ENCODE assay signal across 8 cellular contexts in genomic region chr19:47445937-47446402, GRCh38. TPM values are rescaled to one million over a fixed set of nuclear protein-coding genes. Genes with fewer than 3 reads are reported as not detected.
DNase-seq lines count a peak whose midpoint lies in the region; ATAC-seq and TF ChIP-seq lines count a peak whose summit lies in the region.

No MANE protein-coding gene starts in this region.

- TF ChIP-seq CTCF in DND-41 (IDR thresholded peaks at IDR 0.05; ENCODE audit: borderline replicate concordance, extremely low read depth, low read length, poor library complexity, severe bottlenecking) (no peak), epithelial cell of esophagus (IDR thresholded peaks at IDR 0.05; ENCODE audit: insufficient read depth, low read depth, low read length, missing control alignments) (no peak), GM13977 (IDR thresholded peaks at IDR 0.05; ENCODE audit: extremely low read depth, insufficient read depth, missing control alignments) (no peak), progenitor cell of endocrine pancreas (IDR thresholded peaks at IDR 0.05; ENCODE audit: unreplicated experiment) (no peak)

- ATAC-seq in DND-41 (ENCODE audit: insufficient read depth, low read depth) (peak; percentile 96), GM19452 (IDR thresholded peaks at IDR 0.05; ENCODE audit: unreplicated experiment) (no peak)

- peaks cover 1% of the 10 kb centered on the region for H3K36me3 Mint-ChIP-seq in progenitor cell of endocrine pancreas (ENCODE audit: insufficient read depth)

- H3K9ac ChIP-seq in DND-41 (ENCODE audit: low read depth, low read length) = no peak overlapping the region
- H3K9ac ChIP-seq in skeletal muscle satellite cell (ENCODE audit: low read depth, low read length) = no peak overlapping the region

- no peaks in the 10 kb centered on the region for H3K79me2 ChIP-seq in DND-41 (ENCODE audit: insufficient read depth, low read length)

- DNase-seq in DND-41 = peak; percentile 85
- DNase-seq in NCI-H2107 (lab: John Stamatoyannopoulos, UW) = peak; percentile 25
- DNase-seq in activated CD4-positive, alpha-beta T cell treated with anti-CD3 and anti-CD28 coated beads, Interleukin-2, amount 50 U/mL, for 4 hours = peak; percentile 81 to 86
- DNase-seq in epithelial cell of esophagus (ENCODE audit: low read depth) = peak; percentile 22
- DNase-seq in GM13977 (ENCODE audit: low spot score) = no peak
- DNase-seq in progenitor cell of endocrine pancreas (ENCODE audit: low spot score, unreplicated experiment) = no peak

- no peak overlapping the region for H3K27ac Mint-ChIP-seq in progenitor cell of endocrine pancreas

- peaks cover 15% of the 10 kb centered on the region for H4K20me1 ChIP-seq in DND-41 (ENCODE audit: insufficient read depth, low read length)

- H3K9me3 ChIP-seq in DND-41 (ENCODE audit: insufficient read depth, low read length, severe bottlenecking) (no peaks in the 10 kb centered on the region), skeletal muscle satellite cell (replicated peaks; ENCODE audit: low read length) (no peaks in the 10 kb centered on the region)

- peaks cover 91% of the 10 kb centered on the region for H3K27me3 Mint-ChIP-seq in progenitor cell of endocrine pancreas

- H3K4me1 Mint-ChIP-seq in progenitor cell of endocrine pancreas (ENCODE audit: low read depth) = peaks cover 2% of the 10 kb centered on the region

- no peak overlapping the region for H3K4me3 Mint-ChIP-seq in progenitor cell of endocrine pancreas (ENCODE audit: low read depth)

- no peak overlapping the region for H2AFZ ChIP-seq in DND-41 (ENCODE audit: low read depth, low read length)

- H3K27me3 ChIP-seq in DND-41 (ENCODE audit: insufficient read depth, low read length, poor library complexity) (no peaks in the 10 kb centered on the region), skeletal muscle satellite cell (ENCODE audit: control insufficient read depth, insufficient read depth, low read length) (peaks cover 81% of the 10 kb centered on the region)

- H3K36me3 ChIP-seq in DND-41 (ENCODE audit: insufficient read depth, low read length) (no peaks in the 10 kb centered on the region), skeletal muscle satellite cell (ENCODE audit: insufficient read depth, low read length) (no peaks in the 10 kb centered on the region)

- peak overlapping the region; percentile 52 for H3K4me2 ChIP-seq in DND-41 (ENCODE audit: insufficient read depth, low read length)
- peak overlapping the region; percentile 38 for H3K4me2 ChIP-seq in skeletal muscle satellite cell (ENCODE audit: low read length)

- peaks cover 11% of the 10 kb centered on the region for H3K4me1 ChIP-seq in DND-41 (ENCODE audit: insufficient read depth, low read length)
- H3K4me1 ChIP-seq in skeletal muscle satellite cell (ENCODE audit: control insufficient read depth, insufficient read depth, low read length) = peaks cover 9% of the 10 kb centered on the region

- H3K27ac ChIP-seq in DND-41 (ENCODE audit: low read length) = no peak overlapping the region

- no peaks in the 10 kb centered on the region for H3K9me3 Mint-ChIP-seq in progenitor cell of endocrine pancreas (ENCODE audit: low read depth)

- in situ Hi-C loops in GM13977 (cut with MboI; ENCODE audit: low pct_unique_long_range_greater_than_20kb, low sequenced_read_pairs, unreplicated experiment) = no loop called here

- H3K4me3 ChIP-seq in DND-41 (ENCODE audit: low read depth in 1 of 2, low read length in 2 of 2) (no peak overlapping the region), epithelial cell of esophagus (ENCODE audit: low read length) (no peak overlapping the region), skeletal muscle satellite cell (ENCODE audit: low read length) (no peak overlapping the region)

RNA-seq across cellular contexts. Expression of gene SLC8A2, which starts 25.7 kb away (rescaled TPM):
- total RNA-seq in skeletal muscle satellite cell (2012; rRNA removed) = under 0.01 TPM in 1 of 2 replicates, not detected in the other
- 1.2 and 1.4 TPM in 2 replicates for total RNA-seq in progenitor cell of endocrine pancreas

RNA-seq across cellular contexts. Expression of gene MEIS3, which starts 26.6 kb away (rescaled TPM):
- 39.0 and 40.8 TPM in 2 replicates for total RNA-seq in skeletal muscle satellite cell (2012; rRNA removed)
- total RNA-seq in progenitor cell of endocrine pancreas = 25.5 and 30.8 TPM in 2 replicates

RNA-seq across cellular contexts. Expression of gene KPTN, which starts 38.0 kb away (rescaled TPM):
- 3.0 and 3.1 TPM in 2 replicates for total RNA-seq in skeletal muscle satellite cell (2012; rRNA removed)
- 29.9 and 30.5 TPM in 2 replicates for total RNA-seq in progenitor cell of endocrine pancreas

Comparison
In these comparisons a context has a peak if more than half of its experiments do, and no peak if none do; other contexts are left out.
1. DNase-seq: peak in DND-41 (single experiment), NCI-H2107 (single experiment), activated CD4-positive, alpha-beta T cell treated with anti-CD3 and anti-CD28 coated beads, Interleukin-2, amount 50 U/mL, for 4 hours (2 of 2) and epithelial cell of esophagus (single experiment); none in GM13977 (single experiment) and progenitor cell of endocrine pancreas (single experiment).